ENCODE assay signal across 1 cellular context in genomic region chr1:192476802-192477298, GRCh38.
TF ChIP-seq lines count a peak whose summit lies in the region.

No MANE protein-coding gene starts in this region.

TF ChIP-seq in GM12878, 131 proteins besides CTCF, POLR2A, EP300 and RAD21 (continued from another document):
- TF ChIP-seq, protein P1, sequence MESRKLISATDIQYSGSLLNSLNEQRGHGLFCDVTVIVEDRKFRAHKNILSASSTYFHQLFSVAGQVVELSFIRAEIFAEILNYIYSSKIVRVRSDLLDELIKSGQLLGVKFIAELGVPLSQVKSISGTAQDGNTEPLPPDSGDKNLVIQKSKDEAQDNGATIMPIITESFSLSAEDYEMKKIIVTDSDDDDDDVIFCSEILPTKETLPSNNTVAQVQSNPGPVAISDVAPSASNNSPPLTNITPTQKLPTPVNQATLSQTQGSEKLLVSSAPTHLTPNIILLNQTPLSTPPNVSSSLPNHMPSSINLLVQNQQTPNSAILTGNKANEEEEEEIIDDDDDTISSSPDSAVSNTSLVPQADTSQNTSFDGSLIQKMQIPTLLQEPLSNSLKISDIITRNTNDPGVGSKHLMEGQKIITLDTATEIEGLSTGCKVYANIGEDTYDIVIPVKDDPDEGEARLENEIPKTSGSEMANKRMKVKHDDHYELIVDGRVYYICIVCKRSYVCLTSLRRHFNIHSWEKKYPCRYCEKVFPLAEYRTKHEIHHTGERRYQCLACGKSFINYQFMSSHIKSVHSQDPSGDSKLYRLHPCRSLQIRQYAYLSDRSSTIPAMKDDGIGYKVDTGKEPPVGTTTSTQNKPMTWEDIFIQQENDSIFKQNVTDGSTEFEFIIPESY (IDR thresholded peaks at IDR 0.05) = no peak
- TF ChIP-seq TCF7 (IDR thresholded peaks at IDR 0.05; ENCODE audit: borderline replicate concordance) = no peak
- TF ChIP-seq PML (IDR thresholded peaks at IDR 0.05; ENCODE audit: low read length) = no peak
- 0 out of 2 replicates have a peak, but pooled peaks have one; percentile 28 for TF ChIP-seq CREM (IDR thresholded peaks at IDR 0.05; ENCODE audit: low read depth)
